ENCODE assay signal across 17 cellular contexts in the genomic region with DNA sequence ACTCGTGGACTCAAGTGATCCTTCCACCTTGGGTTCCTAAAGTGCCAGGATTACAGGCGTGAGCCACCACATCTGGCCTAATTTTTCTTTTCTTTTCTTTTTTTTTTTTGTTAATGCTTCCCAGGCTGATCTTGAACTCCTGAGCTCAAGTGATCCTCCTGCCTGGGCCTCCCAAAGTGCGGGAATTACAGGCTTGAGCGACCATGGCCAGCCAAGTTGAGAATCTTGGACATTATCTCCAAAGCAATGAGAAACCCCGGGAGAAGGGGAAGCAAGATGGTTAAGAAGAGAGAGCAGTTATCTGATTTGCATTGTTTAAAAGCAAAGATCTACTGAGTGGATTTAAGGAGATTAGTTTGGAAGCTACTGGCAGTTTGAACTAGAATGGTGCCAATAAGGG.
DNase-seq lines count a peak whose midpoint lies in the region; ATAC-seq lines count a peak whose summit lies in the region.
"Had no signal": no experiment of that assay in that cellular context is flagged by ENCODE, and none has a peak within 500 bp of the region (broad histone marks: within the 10 kb centered on the region; RNA-seq: fewer than 3 reads in every experiment).

No MANE protein-coding gene starts in this region.

- H3K4me3 Mint-ChIP-seq in activated naive CD4-positive, alpha-beta T cell treated with anti-CD3 and anti-CD28 coated beads, Interleukin-2, amount 50 U/mL, for 24 hours = no peak overlapping the region
- no peak overlapping the region for H3K4me3 Mint-ChIP-seq in activated naive CD8-positive, alpha-beta T cell treated with anti-CD3 and anti-CD28 coated beads, Interleukin-2, amount 50 U/mL, for 24 hours
- peak overlapping the region; percentile 76 for H3K4me3 Mint-ChIP-seq in stimulated activated effector memory CD8-positive, alpha-beta T cell treated with anti-CD3 and anti-CD28 coated beads, Interleukin-12 subunit alpha, Interleukin-12 subunit beta, amount 100 ng/mL, for 72 hours
- H3K4me3 Mint-ChIP-seq: IgD-negative memory B cell had no signal

- H3K36me3 Mint-ChIP-seq in activated naive CD4-positive, alpha-beta T cell treated with anti-CD3 and anti-CD28 coated beads, Interleukin-2, amount 50 U/mL, for 24 hours = peaks cover 7% of the 10 kb centered on the region
- peaks cover 48% of the 10 kb centered on the region for H3K36me3 Mint-ChIP-seq in activated naive CD8-positive, alpha-beta T cell treated with anti-CD3 and anti-CD28 coated beads, Interleukin-2, amount 50 U/mL, for 24 hours (ENCODE audit: low read depth)
- peaks cover 66% of the 10 kb centered on the region for H3K36me3 Mint-ChIP-seq in stimulated activated effector memory CD8-positive, alpha-beta T cell treated with anti-CD3 and anti-CD28 coated beads, Interleukin-12 subunit alpha, Interleukin-12 subunit beta, amount 100 ng/mL, for 72 hours

- no peak for DNase-seq in activated naive CD4-positive, alpha-beta T cell (lab: John Stamatoyannopoulos, UW)
- DNase-seq in NCI-H82 (lab: John Stamatoyannopoulos, UW) (peak; percentile 85), T-helper 9 cell (no peak), Kasumi-1 (lab: John Stamatoyannopoulos, UW) (no peak)
- DNase-seq in activated naive CD8-positive, alpha-beta T cell treated with anti-CD3 and anti-CD28 coated beads, Interleukin-2, amount 50 U/mL, for 24 hours = no peak
- DNase-seq in stimulated activated effector memory CD8-positive, alpha-beta T cell treated with anti-CD3 and anti-CD28 coated beads, Interleukin-12 subunit alpha, Interleukin-12 subunit beta, amount 100 ng/mL, for 72 hours (ENCODE audit: low spot score in 2 of 2) = no peak
- DNase-seq: activated effector memory CD4-positive, alpha-beta T cell treated with anti-CD3 and anti-CD28 coated beads, Interleukin-2, amount 50 U/mL, for 16 hours; colonic mucosa; DMS 273 treated with DMSO at 0.1 percent for 48 hours; foreskin keratinocyte; midbrain; NCI-H2029 treated with DMSO at 0.1 percent for 48 hours; PC-3; stimulated activated CD4-positive, alpha-beta T cell treated with anti-CD3 and anti-CD28 coated beads, Interleukin-2, amount 100 ng/mL, for 48 hours had no signal

- peak overlapping the region; percentile 92 for H3K27ac Mint-ChIP-seq in activated naive CD4-positive, alpha-beta T cell treated with anti-CD3 and anti-CD28 coated beads, Interleukin-2, amount 50 U/mL, for 24 hours
- H3K27ac Mint-ChIP-seq in activated naive CD8-positive, alpha-beta T cell treated with anti-CD3 and anti-CD28 coated beads, Interleukin-2, amount 50 U/mL, for 24 hours = peak overlapping the region; percentile 16
- peak overlapping the region; percentile 53 for H3K27ac Mint-ChIP-seq in stimulated activated effector memory CD8-positive, alpha-beta T cell treated with anti-CD3 and anti-CD28 coated beads, Interleukin-12 subunit alpha, Interleukin-12 subunit beta, amount 100 ng/mL, for 72 hours

- ATAC-seq in activated naive CD8-positive, alpha-beta T cell treated with anti-CD3 and anti-CD28 coated beads, Interleukin-2, amount 50 U/mL, for 24 hours = no peak
- no peak for ATAC-seq in stimulated activated effector memory CD8-positive, alpha-beta T cell treated with anti-CD3 and anti-CD28 coated beads, Interleukin-12 subunit alpha, Interleukin-12 subunit beta, amount 100 ng/mL, for 72 hours
- no peak for ATAC-seq in HG02571 (IDR thresholded peaks at IDR 0.05; ENCODE audit: unreplicated experiment)
- ATAC-seq: foreskin keratinocyte had no signal

- peaks cover 88% of the 10 kb centered on the region for H3K4me1 Mint-ChIP-seq in activated naive CD4-positive, alpha-beta T cell treated with anti-CD3 and anti-CD28 coated beads, Interleukin-2, amount 50 U/mL, for 24 hours
- H3K4me1 Mint-ChIP-seq in activated naive CD8-positive, alpha-beta T cell treated with anti-CD3 and anti-CD28 coated beads, Interleukin-2, amount 50 U/mL, for 24 hours = peaks cover 91% of the 10 kb centered on the region
- H3K4me1 Mint-ChIP-seq in stimulated activated effector memory CD8-positive, alpha-beta T cell treated with anti-CD3 and anti-CD28 coated beads, Interleukin-12 subunit alpha, Interleukin-12 subunit beta, amount 100 ng/mL, for 72 hours = peaks cover 65% of the 10 kb centered on the region

- peaks cover 1% of the 10 kb centered on the region for H3K9me3 Mint-ChIP-seq in activated naive CD4-positive, alpha-beta T cell treated with anti-CD3 and anti-CD28 coated beads, Interleukin-2, amount 50 U/mL, for 24 hours
- no peaks in the 10 kb centered on the region for H3K9me3 Mint-ChIP-seq in activated naive CD8-positive, alpha-beta T cell treated with anti-CD3 and anti-CD28 coated beads, Interleukin-2, amount 50 U/mL, for 24 hours
- no peaks in the 10 kb centered on the region for H3K9me3 Mint-ChIP-seq in stimulated activated effector memory CD8-positive, alpha-beta T cell treated with anti-CD3 and anti-CD28 coated beads, Interleukin-12 subunit alpha, Interleukin-12 subunit beta, amount 100 ng/mL, for 72 hours
- H3K9me3 Mint-ChIP-seq: IgD-negative memory B cell had no signal

- H3K27me3 Mint-ChIP-seq in activated naive CD4-positive, alpha-beta T cell treated with anti-CD3 and anti-CD28 coated beads, Interleukin-2, amount 50 U/mL, for 24 hours = no peaks in the 10 kb centered on the region
- H3K27me3 Mint-ChIP-seq in activated naive CD8-positive, alpha-beta T cell treated with anti-CD3 and anti-CD28 coated beads, Interleukin-2, amount 50 U/mL, for 24 hours = no peaks in the 10 kb centered on the region
- H3K27me3 Mint-ChIP-seq: IgD-negative memory B cell had no signal

Comparison
In these comparisons a context has a peak if more than half of its experiments do, and no peak if none do; other contexts are left out.
1. H3K27ac Mint-ChIP-seq: peak in every context shown above with its lines; median percentile 92 in activated naive CD4-positive, alpha-beta T cell treated with anti-CD3 and anti-CD28 coated beads, Interleukin-2, amount 50 U/mL, for 24 hours; 53 in stimulated activated effector memory CD8-positive, alpha-beta T cell treated with anti-CD3 and anti-CD28 coated beads, Interleukin-12 subunit alpha, Interleukin-12 subunit beta, amount 100 ng/mL, for 72 hours; 16 in activated naive CD8-positive, alpha-beta T cell treated with anti-CD3 and anti-CD28 coated beads, Interleukin-2, amount 50 U/mL, for 24 hours.